ENCODE assay signal across 23 cellular contexts in the genomic region with DNA sequence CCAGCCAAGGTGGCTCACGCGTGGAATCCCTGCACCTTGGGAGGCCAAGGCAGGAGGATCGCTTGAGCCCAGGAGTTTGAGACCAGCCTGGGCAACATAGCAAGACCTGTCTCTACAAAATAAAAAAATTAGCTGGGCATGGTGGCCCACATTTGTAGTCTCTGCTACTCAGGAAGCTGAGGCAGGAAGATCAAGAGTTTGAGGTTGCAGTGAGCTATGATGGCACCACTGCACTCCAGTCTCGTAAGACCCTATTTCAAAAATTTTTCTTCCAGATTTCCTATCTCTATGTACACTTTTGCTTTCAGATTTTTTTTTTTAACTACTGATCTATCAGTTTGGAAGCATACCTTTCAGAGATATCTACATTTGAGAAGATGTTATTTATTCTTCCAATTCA. TPM values are rescaled to one million over a fixed set of nuclear protein-coding genes. Genes with fewer than 3 reads are reported as not detected.
DNase-seq lines count a peak whose midpoint lies in the region; ATAC-seq, FAIRE-seq and TF ChIP-seq lines count a peak whose summit lies in the region.
"Had no signal": no experiment of that assay in that cellular context is flagged by ENCODE, and none has a peak within 500 bp of the region (broad histone marks: within the 10 kb centered on the region; RNA-seq: fewer than 3 reads in every experiment).

No MANE protein-coding gene starts in this region.

- H3K9me3 Mint-ChIP-seq in CD4-positive, alpha-beta T cell, result no peaks in the 10 kb centered on the region
- H3K9me3 Mint-ChIP-seq in activated CD4-positive, alpha-beta memory T cell treated with anti-CD3 and anti-CD28 coated beads, Interleukin-2, amount 10 ng/mL, durations not matched to agents 7 days and 5 days, result no peaks in the 10 kb centered on the region
- H3K9me3 Mint-ChIP-seq: GM23338; neural progenitor cell; stimulated activated naive B cell treated with anti-CD40 and anti-IgM and Interleukin-4, amounts not matched to agents 10 μg/mL and 1 μg/mL and 100 μg/mL, for 72 hours had no signal

- TF ChIP-seq EP300 in HepG2 (IDR thresholded peaks at IDR 0.05; ENCODE audit: low read depth in 2 of 2, low read length in 2 of 2) (no peak), HepG2 (CRISPR knock-in tag; IDR thresholded peaks at IDR 0.05; ENCODE audit: borderline replicate concordance) (no peak)

- H3K4me2 ChIP-seq in BLaER1, result peak overlapping the region; percentile 5; the same call in 1 of the 2 replicates
- no peak overlapping the region for H3K4me2 ChIP-seq in HepG2 (ENCODE audit: low read depth, low read length)
- H3K4me2 ChIP-seq: GM23338, neural progenitor cell had no signal

- no peak for FAIRE-seq in HepG2 (lab: Jason Lieb, UNC)

- peaks cover 2% of the 10 kb centered on the region for H3K79me2 ChIP-seq in HepG2 (ENCODE audit: insufficient read depth, low read length)

- ATAC-seq in CD4-positive, alpha-beta T cell (ENCODE audit: poor library complexity), result no peak
- ATAC-seq in HepG2, result no peak
- ATAC-seq in HG02759 (IDR thresholded peaks at IDR 0.05; ENCODE audit: unreplicated experiment), result no peak
- ATAC-seq in GM21528 (IDR thresholded peaks at IDR 0.05; ENCODE audit: low FRiP score, unreplicated experiment), result no peak
- ATAC-seq: GM23338; heart right ventricle; left lung; psoas muscle; stimulated activated naive B cell treated with anti-CD40 and anti-IgM and Interleukin-4, amounts not matched to agents 10 μg/mL and 1 μg/mL and 100 μg/mL, for 72 hours had no signal

- H3K27me3 ChIP-seq in BLaER1, result no peaks in the 10 kb centered on the region
- H3K27me3 ChIP-seq in CD4-positive, alpha-beta T cell (ENCODE audit: control insufficient read depth, insufficient read depth, low read length), result no peaks in the 10 kb centered on the region
- no peaks in the 10 kb centered on the region for H3K27me3 ChIP-seq in HepG2 (ENCODE audit: control insufficient read depth in 1 of 2, insufficient read depth in 2 of 2, low read length in 2 of 2)
- H3K27me3 ChIP-seq in brain microvascular endothelial cell (replicated peaks), result no peaks in the 10 kb centered on the region
- H3K27me3 ChIP-seq: ascending aorta, heart right ventricle, left lung, neural progenitor cell, vagina had no signal

- intact Hi-C loops in CD4-positive, alpha-beta T cell (cut with DNase I, micrococcal nuclease), result no loop called here
- intact Hi-C loops in HepG2 (cut with micrococcal nuclease; ENCODE audit: unreplicated experiment), result no loop called here

- H3K9me3 ChIP-seq in BLaER1, result no peaks in the 10 kb centered on the region
- H3K9me3 ChIP-seq in CD4-positive, alpha-beta T cell (ENCODE audit: control insufficient read depth, low read length), result no peaks in the 10 kb centered on the region
- H3K9me3 ChIP-seq in HepG2 (ENCODE audit: low read length), result no peaks in the 10 kb centered on the region
- H3K9me3 ChIP-seq: ascending aorta, heart right ventricle, left lung, psoas muscle, vagina had no signal

- no peak for TF ChIP-seq CTCF in CD4-positive, alpha-beta T cell (IDR thresholded peaks at IDR 0.05)
- no peak for TF ChIP-seq CTCF in HepG2 (CRISPR knock-in tag; IDR thresholded peaks at IDR 0.05)
- TF ChIP-seq CTCF in brain microvascular endothelial cell (IDR thresholded peaks at IDR 0.05; ENCODE audit: low read depth, low read length, missing control alignments), result no peak

- H3K36me3 ChIP-seq in BLaER1 (peaks cover 84% of the 10 kb centered on the region), HepG2 (replicated peaks in 1 of 2; ENCODE audit: control insufficient read depth in 1 of 2, insufficient read depth in 2 of 2, low read length in 2 of 2) (peaks cover 14 to 18% of the 10 kb centered on the region in 2 experiments), brain microvascular endothelial cell (replicated peaks) (peaks cover 24% of the 10 kb centered on the region)
- H3K36me3 ChIP-seq: vagina had no signal

- in situ Hi-C loops in HepG2 (cut with HindIII; ENCODE audit: extremely low pct_ligation_motif_present, low pct_unique_long_range_greater_than_20kb) (no loop called here), brain microvascular endothelial cell (cut with HindIII; ENCODE audit: low pct_ligation_motif_present, low sequenced_read_pairs) (no loop called here)

- peak overlapping the region; percentile 25 for H3K27ac Mint-ChIP-seq in CD4-positive, alpha-beta T cell
- peak overlapping the region; percentile 45 for H3K27ac Mint-ChIP-seq in activated CD4-positive, alpha-beta memory T cell treated with anti-CD3 and anti-CD28 coated beads, Interleukin-2, amount 10 ng/mL, durations not matched to agents 7 days and 5 days
- H3K27ac Mint-ChIP-seq: GM23338; neural progenitor cell; stimulated activated naive B cell treated with anti-CD40 and anti-IgM and Interleukin-4, amounts not matched to agents 10 μg/mL and 1 μg/mL and 100 μg/mL, for 72 hours had no signal

- H3K36me3 Mint-ChIP-seq in CD4-positive, alpha-beta T cell (ENCODE audit: low read depth), result peaks cover 38% of the 10 kb centered on the region
- peaks cover 41% of the 10 kb centered on the region for H3K36me3 Mint-ChIP-seq in activated CD4-positive, alpha-beta memory T cell treated with anti-CD3 and anti-CD28 coated beads, Interleukin-2, amount 10 ng/mL, durations not matched to agents 7 days and 5 days (ENCODE audit: low read depth)

- CTCF ChIA-PET in CD4-positive, alpha-beta T cell (lab: Charles Lee), result no interaction called here
- CTCF ChIA-PET in activated CD4-positive, alpha-beta memory T cell treated with anti-CD3 and anti-CD28 coated beads, Interleukin-2, amount 10 ng/mL, durations not matched to agents 7 days and 5 days (lab: Charles Lee), result interaction anchor here (0.6 kb wide), 1 partner anchor 12 kb away, joined by 3 read pairs; no protein-coding TSS in a partner anchor
- CTCF ChIA-PET in HepG2 (lab: Yijun Ruan, JAX; ENCODE audit: low intra/inter-chr PET ratio, low total read pairs), result no interaction called here

- WGBS in HepG2 (ENCODE audit: low lambda C conversion rate), result 97% methylated on average over 4 of the region's 4 CpGs

- DNase-seq in CD4-positive, alpha-beta T cell, result no peak
- DNase-seq in activated CD4-positive, alpha-beta memory T cell treated with anti-CD3 and anti-CD28 coated beads, Interleukin-2, amount 10 ng/mL, durations not matched to agents 7 days and 5 days, result no peak
- DNase-seq in HepG2 (ENCODE audit: low spot score) (no peak), brain microvascular endothelial cell (no peak)
- DNase-seq: activated CD4-positive, CD25-positive, alpha-beta regulatory T cell; cerebellar nuclear complex; heart right ventricle; left lung; NCI-H1105; NCI-H2081; NCI-H82; OCI-M1; psoas muscle; Right ventricle myocardium superior; stimulated activated naive B cell treated with anti-CD40 and anti-IgM and Interleukin-4, amounts not matched to agents 10 μg/mL and 1 μg/mL and 100 μg/mL, for 72 hours had no signal

- no peak overlapping the region for H3K4me3 Mint-ChIP-seq in CD4-positive, alpha-beta T cell
- H3K4me3 Mint-ChIP-seq in activated CD4-positive, alpha-beta memory T cell treated with anti-CD3 and anti-CD28 coated beads, Interleukin-2, amount 10 ng/mL, durations not matched to agents 7 days and 5 days, result no peak overlapping the region
- H3K4me3 Mint-ChIP-seq: GM23338; neural progenitor cell; stimulated activated naive B cell treated with anti-CD40 and anti-IgM and Interleukin-4, amounts not matched to agents 10 μg/mL and 1 μg/mL and 100 μg/mL, for 72 hours had no signal

- no peak overlapping the region for H3K4me3 ChIP-seq in BLaER1
- H3K4me3 ChIP-seq in HepG2 (replicated peaks in 1 of 3; ENCODE audit: insufficient read depth in 1 of 3, low read depth in 2 of 3, low read length in 3 of 3), result no peak overlapping the region
- H3K4me3 ChIP-seq in brain microvascular endothelial cell (ENCODE audit: low read depth, low read length), result no peak overlapping the region
- H3K4me3 ChIP-seq: ascending aorta, GM23338, heart right ventricle, left lung, neural progenitor cell, psoas muscle, vagina had no signal

- BruUV-seq in HepG2 (replicated peaks; lab: Mats Ljungman, UMichigan), result TSS peak; percentile 28

- H4K20me1 ChIP-seq in BLaER1, result peaks cover 42% of the 10 kb centered on the region
- H4K20me1 ChIP-seq in HepG2 (ENCODE audit: insufficient read depth, low read length), result no peaks in the 10 kb centered on the region

- POLR2A ChIA-PET in CD4-positive, alpha-beta T cell (lab: Charles Lee), result interaction anchor here (0.7 to 2.1 kb wide), 3 partner anchors 10 to 16 kb away, joined by 3 to 4 read pairs (median 4); no protein-coding TSS in a partner anchor
- POLR2A ChIA-PET in activated CD4-positive, alpha-beta memory T cell treated with anti-CD3 and anti-CD28 coated beads, Interleukin-2, amount 10 ng/mL, durations not matched to agents 7 days and 5 days (lab: Charles Lee), result interaction anchor here (1.5 kb wide), 1 partner anchor 16 kb away, joined by 9 read pairs; a partner anchor contains a TSS
- POLR2A ChIA-PET in HepG2 (lab: Yijun Ruan, JAX), result no interaction called here

- no peak for TF ChIP-seq RAD21 in HepG2 (CRISPR knock-in tag; IDR thresholded peaks at IDR 0.05)

- no peak for TF ChIP-seq POLR2A in HepG2 (IDR thresholded peaks at IDR 0.05; ENCODE audit: insufficient read depth in 1 of 2, low read depth in 2 of 2, low read length in 2 of 2)

- H3K27ac ChIP-seq in BLaER1, result no peak overlapping the region
- no peak overlapping the region for H3K27ac ChIP-seq in CD4-positive, alpha-beta T cell (ENCODE audit: low read depth, low read length)
- no peak overlapping the region for H3K27ac ChIP-seq in HepG2 (ENCODE audit: extremely low read length, insufficient read depth, low read length)
- H3K27ac ChIP-seq in brain microvascular endothelial cell, result no peak overlapping the region
- H3K27ac ChIP-seq: ascending aorta, epithelial cell of prostate, heart right ventricle, left lung, neural progenitor cell, psoas muscle, vagina had no signal

- H3K27me3 Mint-ChIP-seq in CD4-positive, alpha-beta T cell, result no peaks in the 10 kb centered on the region
- H3K27me3 Mint-ChIP-seq in activated CD4-positive, alpha-beta memory T cell treated with anti-CD3 and anti-CD28 coated beads, Interleukin-2, amount 10 ng/mL, durations not matched to agents 7 days and 5 days, result no peaks in the 10 kb centered on the region
- H3K27me3 Mint-ChIP-seq: stimulated activated naive B cell treated with anti-CD40 and anti-IgM and Interleukin-4, amounts not matched to agents 10 μg/mL and 1 μg/mL and 100 μg/mL, for 72 hours had no signal

- H3K4me1 ChIP-seq in BLaER1 (peaks cover 19% of the 10 kb centered on the region), HepG2 (ENCODE audit: insufficient read depth, low read length) (no peaks in the 10 kb centered on the region)
- H3K4me1 ChIP-seq: ascending aorta, neural progenitor cell, psoas muscle, vagina had no signal

- no peak overlapping the region for H2AFZ ChIP-seq in HepG2 (ENCODE audit: low read length)
- H2AFZ ChIP-seq: GM23338, neural progenitor cell had no signal

- H3K9ac ChIP-seq in BLaER1 (no peak overlapping the region), HepG2 (ENCODE audit: insufficient read depth, low read depth, low read length) (no peak overlapping the region)
- H3K9ac ChIP-seq: neural progenitor cell had no signal

- H3K4me1 Mint-ChIP-seq in CD4-positive, alpha-beta T cell (ENCODE audit: low read depth), result peaks cover 27% of the 10 kb centered on the region
- H3K4me1 Mint-ChIP-seq in activated CD4-positive, alpha-beta memory T cell treated with anti-CD3 and anti-CD28 coated beads, Interleukin-2, amount 10 ng/mL, durations not matched to agents 7 days and 5 days, result peaks cover 30% of the 10 kb centered on the region
- H3K4me1 Mint-ChIP-seq: GM23338, neural progenitor cell had no signal

RNA-seq across cellular contexts. Expression of a gene that starts 15.3 kb away (rescaled TPM):
- 10 to 100 TPM; 51.5 to 55.8 TPM for total RNA-seq in CD4-positive, alpha-beta T cell
- 100 to 1,000 TPM; 112 to 117 TPM for total RNA-seq in activated CD4-positive, alpha-beta memory T cell treated with anti-CD3 and anti-CD28 coated beads, Interleukin-2, amount 10 ng/mL, durations not matched to agents 7 days and 5 days
- total RNA-seq in HepG2 (2016; rRNA removed; fragmentation: Illumina TruSeq; extraction: Trizol), result 169 and 318 TPM in 2 replicates
- 67.9 and 79.2 TPM in 2 replicates for total RNA-seq in HepG2 (2016; cell fraction: cytosol; rRNA removed; fragmentation: Illumina TruSeq; extraction: Trizol; ENCODE audit: low read depth)
- 184 and 327 TPM in 2 replicates for total RNA-seq in HepG2 (2016; cell fraction: insoluble cytoplasmic fraction; rRNA removed; fragmentation: Illumina TruSeq; extraction: Trizol)
- 78.6 and 93.2 TPM in 2 replicates for total RNA-seq in HepG2 (2016; cell fraction: membrane; rRNA removed; fragmentation: Illumina TruSeq; extraction: Trizol)
- total RNA-seq in HepG2 (2016; cell fraction: nucleus; rRNA removed; fragmentation: Illumina TruSeq; extraction: Trizol), result 97.5 and 107 TPM in 2 replicates
- polyA plus RNA-seq in HepG2 (2011; rRNA removed), result 62.9 and 92.3 TPM in 2 replicates
- 74.8 and 134 TPM in 2 replicates for polyA plus RNA-seq in HepG2 (2011; cell fraction: cytosol; rRNA removed)
- polyA plus RNA-seq in HepG2 (2011; cell fraction: nucleus; rRNA removed), result 34.5 and 35.1 TPM in 2 replicates
- polyA plus RNA-seq in HepG2 (2012), result 116 and 119 TPM in 2 replicates
- 18.7 and 19.1 TPM in 2 replicates for polyA plus RNA-seq in HepG2 (2016; cell fraction: cytosol; fragmentation: Illumina TruSeq; extraction: Trizol; ENCODE audit: low read depth)
- polyA plus RNA-seq in HepG2 (2016; cell fraction: insoluble cytoplasmic fraction; fragmentation: Illumina TruSeq; extraction: Trizol; ENCODE audit: low read depth), result 235 and 273 TPM in 2 replicates
- polyA plus RNA-seq in HepG2 (2016; cell fraction: membrane; fragmentation: Illumina TruSeq; extraction: Trizol; ENCODE audit: low read depth), result 37.8 and 44.2 TPM in 2 replicates
- 96.4 and 106 TPM in 2 replicates for polyA plus RNA-seq in HepG2 (2016; cell fraction: nucleus; fragmentation: Illumina TruSeq; extraction: Trizol; ENCODE audit: insufficient read depth, low read depth)
- 13.3 and 24.5 TPM in 2 replicates for polyA minus RNA-seq in HepG2 (2011; rRNA and poly(A)+ RNA removed; ENCODE audit: low replicate concordance)
- 61.6 and 73.7 TPM in 2 replicates for polyA minus RNA-seq in HepG2 (2011; cell fraction: cytosol; rRNA and poly(A)+ RNA removed)
- 120 TPM in 2 replicates for polyA minus RNA-seq in HepG2 (2011; cell fraction: nucleus; rRNA and poly(A)+ RNA removed)
